ENCODE assay signal across 10 cellular contexts in genomic region chr15:43312378-43312777, GRCh38. TPM values are rescaled to one million over a fixed set of nuclear protein-coding genes. Genes with fewer than 3 reads are reported as not detected.
"Had no signal": no experiment of that assay in that cellular context is flagged by ENCODE, and none has a peak within 500 bp of the region (broad histone marks: within the 10 kb centered on the region; RNA-seq: fewer than 3 reads in every experiment).

No MANE protein-coding gene starts in this region.

- H3K9ac ChIP-seq: KMS-11 had no signal

- FAIRE-seq: HepG2, HTR-8/SVneo had no signal

- ATAC-seq: HepG2 had no signal

- H3K4me2 ChIP-seq: KMS-11 had no signal

- DNase-seq: IMR-90, KBM-7, KG1 had no signal

- H3K27ac Mint-ChIP-seq: IgD-negative memory B cell had no signal

- H3K27ac ChIP-seq: HL-60, KMS-11 had no signal

- H3K4me3 Mint-ChIP-seq: IgD-negative memory B cell had no signal

RNA-seq across cellular contexts. Expression of gene TGM7, which starts 10.3 kb away (rescaled TPM):
- total RNA-seq: HepG2, HT-29, HT1080, IMR-90 had no signal
- polyA plus RNA-seq: HepG2, IgD-negative memory B cell, IMR-90 had no signal

RNA-seq across cellular contexts. Expression of gene TGM5, which starts 45.6 kb away (rescaled TPM):
- total RNA-seq: HT-29, IMR-90 had no signal
- polyA plus RNA-seq: IgD-negative memory B cell, IMR-90 had no signal
